8 cellular contexts compared by ENCODE assay signal in the genomic region with DNA sequence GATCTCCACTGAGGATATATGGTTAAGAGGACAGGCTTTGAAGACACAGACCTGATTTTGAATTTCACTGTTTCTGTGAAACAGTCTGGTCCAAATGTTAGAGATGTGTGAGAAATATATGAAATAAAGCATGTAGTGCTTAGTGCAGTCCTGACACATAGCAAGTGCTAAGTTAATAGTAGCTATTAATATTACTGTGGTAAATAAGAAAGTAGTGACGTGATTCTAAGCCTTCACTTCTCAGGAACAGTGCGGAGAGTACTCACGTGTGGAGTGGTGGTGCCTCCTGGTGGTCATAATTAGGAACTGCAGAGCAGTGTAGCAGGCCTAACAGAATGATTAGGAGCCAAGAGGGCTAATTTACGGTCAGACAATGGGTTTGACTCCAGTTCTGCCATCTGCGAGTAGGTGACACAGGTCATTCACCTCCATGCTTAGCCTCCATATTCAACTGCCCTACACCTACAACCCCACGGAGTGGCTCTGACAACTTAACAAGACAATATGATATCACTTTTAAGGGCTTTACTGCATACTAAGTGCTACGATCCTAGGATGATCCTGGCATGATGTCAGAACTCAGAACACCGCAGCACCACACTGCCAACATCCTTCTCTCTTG.
A peak's percentile ranks its signal among the peaks of the same experiment; 100 is the strongest.
DNase-seq lines count a peak whose midpoint lies in the region; ATAC-seq and TF ChIP-seq lines count a peak whose summit lies in the region.

No MANE protein-coding gene starts in this region.

- CTCF ChIA-PET in activated CD4-positive, alpha-beta T cell treated with anti-CD3 and anti-CD28 coated beads, Interleukin-2, amount 10 ng/mL, durations not matched to agents 7 days and 5 days (lab: Charles Lee) = interaction anchor here (0.5 to 2.2 kb wide), 15 partner anchors 9 to 624 kb away, joined by 3 to 8 read pairs (median 3); partner anchors contain the start of gene SRSF6

- DNase-seq in DMS79 treated with DMSO at 0.1 percent for 48 hours (lab: John Stamatoyannopoulos, UW) = peak; percentile 56
- no peak for DNase-seq in DMS79 (lab: John Stamatoyannopoulos, UW)
- peak; percentile 84 for DNase-seq in NCI-H460 (ENCODE audit: extremely low read depth, low read depth)
- peak; percentile 77 for DNase-seq in activated CD4-positive, alpha-beta T cell treated with anti-CD3 and anti-CD28 coated beads, Interleukin-2, amount 10 ng/mL, durations not matched to agents 7 days and 5 days
- DNase-seq in dermis microvascular lymphatic vessel endothelial cell (ENCODE audit: low read depth in 2 of 2) = peak; percentile 62 to 76
- DNase-seq in lung (ENCODE audit: low spot score) = peak; percentile 78
- DNase-seq in stimulated activated CD8-positive, alpha-beta memory T cell treated with anti-CD3 and anti-CD28 coated beads, Interleukin-15, amount 100 ng/mL, for 24 hours (ENCODE audit: low read depth) = peak; percentile 40

- peak; percentile 99 for TF ChIP-seq CTCF in lung (IDR thresholded peaks at IDR 0.05; ENCODE audit: control extremely low read depth, extremely low read depth)

- H3K9me3 Mint-ChIP-seq in activated CD4-positive, alpha-beta T cell treated with anti-CD3 and anti-CD28 coated beads, Interleukin-2, amount 10 ng/mL, durations not matched to agents 7 days and 5 days = no peaks in the 10 kb centered on the region

- H3K4me1 ChIP-seq in lung (ENCODE audit: control insufficient read depth in 2 of 2, insufficient read depth in 2 of 2, low read length in 2 of 2) = no peaks in the 10 kb centered on the region

- no peaks in the 10 kb centered on the region for H3K36me3 ChIP-seq in lung (ENCODE audit: control insufficient read depth in 2 of 2, insufficient read depth in 2 of 2, low read length in 2 of 2)

- H3K36me3 Mint-ChIP-seq in activated CD4-positive, alpha-beta T cell treated with anti-CD3 and anti-CD28 coated beads, Interleukin-2, amount 10 ng/mL, durations not matched to agents 7 days and 5 days (ENCODE audit: low read depth) = no peaks in the 10 kb centered on the region

- H3K27ac ChIP-seq in lung (ENCODE audit: low read depth in 1 of 2, low read length in 1 of 2) = no peak overlapping the region

- 21 to 24% methylated on average over 8 of the region's 8 CpGs for WGBS in lung, 2 donors

- POLR2A ChIA-PET in activated CD4-positive, alpha-beta T cell treated with anti-CD3 and anti-CD28 coated beads, Interleukin-2, amount 10 ng/mL, durations not matched to agents 7 days and 5 days (lab: Charles Lee) = interaction anchor here (0.7 to 0.8 kb wide), 2 partner anchors 49 to 72 kb away, joined by 3 to 5 read pairs; no protein-coding TSS in a partner anchor

- no peak overlapping the region for H3K4me3 Mint-ChIP-seq in activated CD4-positive, alpha-beta T cell treated with anti-CD3 and anti-CD28 coated beads, Interleukin-2, amount 10 ng/mL, durations not matched to agents 7 days and 5 days

- peaks cover 4% of the 10 kb centered on the region for H3K27me3 Mint-ChIP-seq in activated CD4-positive, alpha-beta T cell treated with anti-CD3 and anti-CD28 coated beads, Interleukin-2, amount 10 ng/mL, durations not matched to agents 7 days and 5 days

- no peaks in the 10 kb centered on the region for H3K27me3 ChIP-seq in lung (ENCODE audit: control insufficient read depth, insufficient read depth)

- H3K4me3 ChIP-seq in lung = no peak overlapping the region

- H3K27ac Mint-ChIP-seq in activated CD4-positive, alpha-beta T cell treated with anti-CD3 and anti-CD28 coated beads, Interleukin-2, amount 10 ng/mL, durations not matched to agents 7 days and 5 days = no peak overlapping the region

- peaks cover 0 to under 1% of the 10 kb centered on the region in 2 donors for H3K9me3 ChIP-seq in lung (ENCODE audit: control insufficient read depth in 2 of 2, insufficient read depth in 1 of 2, low read length in 1 of 2)

- peaks cover 22% of the 10 kb centered on the region for H3K4me1 Mint-ChIP-seq in activated CD4-positive, alpha-beta T cell treated with anti-CD3 and anti-CD28 coated beads, Interleukin-2, amount 10 ng/mL, durations not matched to agents 7 days and 5 days

- peak; percentile 77 for ATAC-seq in HG03196 (IDR thresholded peaks at IDR 0.05; ENCODE audit: unreplicated experiment)
- ATAC-seq in lung (ENCODE audit: insufficient read depth, low FRiP score) = peak; percentile 81
